Comparison of ENCODE assay signal across 13 cellular contexts in the genomic region with DNA sequence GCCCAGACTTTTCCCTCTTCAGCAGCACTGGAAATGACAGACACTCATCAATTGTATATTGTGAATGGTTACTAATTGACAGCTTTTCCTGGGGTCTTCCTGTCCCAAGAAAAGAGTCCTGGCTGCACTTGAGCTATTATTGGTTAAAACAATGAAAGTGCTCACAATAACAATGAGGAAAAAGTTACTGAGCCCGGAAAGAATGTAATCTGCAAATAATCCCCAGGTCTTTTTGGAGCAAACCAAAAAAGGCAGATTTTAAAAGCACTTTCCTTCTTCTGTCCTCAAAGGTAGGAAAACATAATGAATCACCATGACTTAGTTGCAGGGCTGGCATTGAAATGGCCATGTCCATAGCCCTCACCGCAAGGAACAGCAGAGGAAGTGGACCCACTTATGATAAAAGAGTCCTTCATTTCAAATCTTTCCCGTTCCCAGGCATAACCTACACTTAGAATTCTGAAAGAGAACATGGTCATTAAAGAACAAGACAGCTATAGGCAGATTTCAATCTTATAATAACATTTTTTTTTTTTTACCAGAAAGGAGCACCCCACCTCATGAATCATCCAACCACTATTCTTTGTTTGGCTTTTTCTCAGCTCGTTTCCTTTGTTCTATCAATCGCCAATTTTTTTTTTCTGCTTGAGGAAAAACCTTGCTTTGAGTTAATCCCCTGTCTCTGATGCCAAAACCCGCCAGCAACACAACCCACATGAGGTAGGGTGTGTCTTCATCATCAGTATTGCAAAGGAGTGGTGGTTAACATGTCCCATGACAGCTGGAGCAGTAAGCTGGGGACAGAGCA. TPM values are rescaled to one million over a fixed set of nuclear protein-coding genes. Genes with fewer than 3 reads are reported as not detected.
DNase-seq lines count a peak whose midpoint lies in the region; ATAC-seq and TF ChIP-seq lines count a peak whose summit lies in the region.
"Had no signal": no experiment of that assay in that cellular context is flagged by ENCODE, and none has a peak within 500 bp of the region (broad histone marks: within the 10 kb centered on the region; RNA-seq: fewer than 3 reads in every experiment).

No MANE protein-coding gene starts in this region.

- H3K9me3 ChIP-seq in H9 (ENCODE audit: control insufficient read depth, low read depth, low read length) (no peaks in the 10 kb centered on the region), Karpas-422 (ENCODE audit: low read length) (no peaks in the 10 kb centered on the region)
- H3K9me3 ChIP-seq: esophagus muscularis mucosa had no signal

- no peak overlapping the region for H4K91ac ChIP-seq in H9 (ENCODE audit: insufficient read length, low read depth, low read length)

- no CpG with 5 or more reads among the region's 6 CpGs for whole genome bisulfite sequencing in H9 (ENCODE audit: extremely low coverage, insufficient read length, low lambda C conversion rate)

- H3K27me3 Mint-ChIP-seq in H9 (ENCODE audit: low read depth) = no peaks in the 10 kb centered on the region
- no peaks in the 10 kb centered on the region for H3K27me3 Mint-ChIP-seq in activated naive CD8-positive, alpha-beta T cell treated with anti-CD3 and anti-CD28 coated beads, Interleukin-2, amount 50 U/mL, for 24 hours

- H4K20me1 ChIP-seq in H9 (ENCODE audit: control insufficient read depth, insufficient read depth, insufficient read length) = no peaks in the 10 kb centered on the region
- no peaks in the 10 kb centered on the region for H4K20me1 ChIP-seq in Karpas-422 (ENCODE audit: insufficient read depth, low read depth, low read length)

- no peak for DNase-seq in H9
- DNase-seq in activated naive CD8-positive, alpha-beta T cell treated with anti-CD3 and anti-CD28 coated beads, Interleukin-2, amount 50 U/mL, for 24 hours = peak; percentile 19
- DNase-seq in iris pigment epithelial cell (ENCODE audit: low read depth) = peak; percentile 55
- no peak for DNase-seq in 8988T
- no peak for DNase-seq in left colon
- DNase-seq in Karpas-422 = no peak
- DNase-seq: activated CD4-positive, CD25-positive, alpha-beta regulatory T cell; anterior cingulate cortex; RPMI8226 had no signal

- H3K27ac Mint-ChIP-seq in H9 = peak overlapping the region; percentile 25 to 54 (median 48)
- peak overlapping the region; percentile 70 for H3K27ac Mint-ChIP-seq in activated naive CD8-positive, alpha-beta T cell treated with anti-CD3 and anti-CD28 coated beads, Interleukin-2, amount 50 U/mL, for 24 hours

- no peak overlapping the region for H2BK5ac ChIP-seq in H9 (ENCODE audit: insufficient read length, low read length)

- H2AK5ac ChIP-seq in H9 (ENCODE audit: insufficient read length, low read length) = no peak overlapping the region

- peak; percentile 77 for ATAC-seq in activated naive CD8-positive, alpha-beta T cell treated with anti-CD3 and anti-CD28 coated beads, Interleukin-2, amount 50 U/mL, for 24 hours
- no peak for ATAC-seq in left colon
- no peak for ATAC-seq in HG03097 (IDR thresholded peaks at IDR 0.05; ENCODE audit: low FRiP score, unreplicated experiment)
- ATAC-seq: GM12878 had no signal

- no peaks in the 10 kb centered on the region for H3K9me2 ChIP-seq in Karpas-422 (replicated peaks; ENCODE audit: insufficient read depth, low read length)

- H3K23ac ChIP-seq in H9 (ENCODE audit: insufficient read length, low read depth, low read length) = no peak overlapping the region

- no peaks in the 10 kb centered on the region for H3K79me1 ChIP-seq in H9 (ENCODE audit: insufficient read depth, low read depth, low read length, poor library complexity, severe bottlenecking)

- H3K9ac ChIP-seq in H9 (ENCODE audit: extremely low read depth, insufficient read length, low read length) (no peak overlapping the region), Karpas-422 (ENCODE audit: low read length) (no peak overlapping the region)

- no peak overlapping the region for H3K4me2 ChIP-seq in H9 (ENCODE audit: insufficient read depth, insufficient read length, low read length)
- no peak overlapping the region for H3K4me2 ChIP-seq in Karpas-422 (ENCODE audit: low read depth, low read length, poor library complexity, severe bottlenecking)

- TF ChIP-seq CTCF in H9 (conservative IDR thresholded peaks at IDR 0.05) = no peak

- no peak overlapping the region for H3T11ph ChIP-seq in H9 (ENCODE audit: low read length)

- H3K4ac ChIP-seq in H9 (ENCODE audit: low read depth, low read length) = no peak overlapping the region

- no peaks in the 10 kb centered on the region for H3K27me3 ChIP-seq in ACC112 (ENCODE audit: insufficient read depth, low read length)
- no peaks in the 10 kb centered on the region for H3K27me3 ChIP-seq in H9 (ENCODE audit: insufficient read depth, low read length)
- H3K27me3 ChIP-seq in Karpas-422 (ENCODE audit: low read length) = no peaks in the 10 kb centered on the region
- H3K27me3 ChIP-seq: esophagus muscularis mucosa had no signal

- peak overlapping the region; percentile 55 for H3K4me3 ChIP-seq in ACC112 (ENCODE audit: low read depth, low read length)
- H3K4me3 ChIP-seq in Karpas-422 (ENCODE audit: low read length) = no peak overlapping the region
- H3K4me3 ChIP-seq: esophagus muscularis mucosa, GM12878 had no signal

- no peak overlapping the region for H2BK12ac ChIP-seq in H9 (ENCODE audit: insufficient read length, low read depth, low read length)

- no peaks in the 10 kb centered on the region for H3K36me3 ChIP-seq in ACC112 (ENCODE audit: insufficient read depth, low read length)
- H3K36me3 ChIP-seq in Karpas-422 (ENCODE audit: insufficient read depth, low read length) = no peaks in the 10 kb centered on the region
- H3K36me3 ChIP-seq: esophagus muscularis mucosa had no signal

- no peak overlapping the region for H4K8ac ChIP-seq in H9 (replicated peaks; ENCODE audit: insufficient read length, low read depth, low read length)

- no peak overlapping the region for H2BK120ac ChIP-seq in H9 (ENCODE audit: low read depth, low read length, poor library complexity, severe bottlenecking)

- H3K4me3 Mint-ChIP-seq in H9 = no peak overlapping the region; a peak in 1 of 5 replicates
- H3K4me3 Mint-ChIP-seq in activated naive CD8-positive, alpha-beta T cell treated with anti-CD3 and anti-CD28 coated beads, Interleukin-2, amount 50 U/mL, for 24 hours = no peak overlapping the region

- no peak overlapping the region for H4K5ac ChIP-seq in H9 (ENCODE audit: insufficient read length, low read depth, low read length)

- no peaks in the 10 kb centered on the region for H3K36me3 Mint-ChIP-seq in H9 (ENCODE audit: insufficient read depth in 1 of 3, low read depth in 3 of 3)
- H3K36me3 Mint-ChIP-seq in activated naive CD8-positive, alpha-beta T cell treated with anti-CD3 and anti-CD28 coated beads, Interleukin-2, amount 50 U/mL, for 24 hours (ENCODE audit: low read depth) = no peaks in the 10 kb centered on the region

- H3K18ac ChIP-seq in H9 (ENCODE audit: insufficient read length, low read depth, low read length) = no peak overlapping the region

- no peaks in the 10 kb centered on the region for H3K23me2 ChIP-seq in H9 (ENCODE audit: insufficient read length, low read depth, low read length, poor library complexity, severe bottlenecking)

- H2AFZ ChIP-seq in ACC112 (ENCODE audit: low read length, unreplicated experiment) (peak overlapping the region; percentile 67), H9 (ENCODE audit: low read length) (no peak overlapping the region), Karpas-422 (ENCODE audit: low read length) (no peak overlapping the region)

- H3K79me2 ChIP-seq in ACC112 (ENCODE audit: control insufficient read depth, insufficient read depth, low read length, unreplicated experiment) (no peaks in the 10 kb centered on the region), H9 (ENCODE audit: insufficient read depth, low read length) (no peaks in the 10 kb centered on the region), Karpas-422 (ENCODE audit: low read length) (no peaks in the 10 kb centered on the region)

- H2BK15ac ChIP-seq in H9 (ENCODE audit: low read depth, low read length) = no peak overlapping the region

- peaks cover 15% of the 10 kb centered on the region in 2 experiments for H3K4me1 Mint-ChIP-seq in H9
- H3K4me1 Mint-ChIP-seq in activated naive CD8-positive, alpha-beta T cell treated with anti-CD3 and anti-CD28 coated beads, Interleukin-2, amount 50 U/mL, for 24 hours = peaks cover 15% of the 10 kb centered on the region

- H3K4me1 ChIP-seq in ACC112 (ENCODE audit: control insufficient read depth, insufficient read depth, low read length, unreplicated experiment) (peaks cover 11% of the 10 kb centered on the region), H9 (ENCODE audit: insufficient read depth, low read length) (peaks cover 2% of the 10 kb centered on the region; the same call in 1 of the 2 replicates), Karpas-422 (ENCODE audit: low read length) (no peaks in the 10 kb centered on the region)
- H3K4me1 ChIP-seq: esophagus muscularis mucosa had no signal

- H3K56ac ChIP-seq in H9 (ENCODE audit: insufficient read length, low read depth, low read length) = no peak overlapping the region

- no peak overlapping the region for H3K14ac ChIP-seq in H9 (ENCODE audit: insufficient read depth, low read length)

- H3K9me3 Mint-ChIP-seq in H9 = no peaks in the 10 kb centered on the region; a peak in 1 of 5 replicates
- no peaks in the 10 kb centered on the region for H3K9me3 Mint-ChIP-seq in activated naive CD8-positive, alpha-beta T cell treated with anti-CD3 and anti-CD28 coated beads, Interleukin-2, amount 50 U/mL, for 24 hours

- intact Hi-C loops in left colon (cut with DNase I, micrococcal nuclease) = no loop called here

- peak overlapping the region; percentile 69 for H3K27ac ChIP-seq in ACC112 (ENCODE audit: low read depth, low read length)
- H3K27ac ChIP-seq in H9 (ENCODE audit: insufficient read length, low read depth, low read length) = no peak overlapping the region
- H3K27ac ChIP-seq in Karpas-422 (ENCODE audit: low read length) = no peak overlapping the region

- H2BK20ac ChIP-seq in H9 (ENCODE audit: low read depth, low read length, poor library complexity, severe bottlenecking) = no peak overlapping the region

RNA-seq across cellular contexts. Expression of gene ATP1B3, which starts 35.5 kb away (rescaled TPM):
- total RNA-seq in H9 (2021) (223 and 250 TPM in 2 replicates), left colon (100 to 1,000 TPM; 397 to 503 TPM)
- total RNA-seq in Karpas-422 (2014; rRNA removed; shearing (Covaris generic); ENCODE audit: low replicate concordance) = 54.6 and 68.7 TPM in 2 replicates

Comparison
In these comparisons a context has a peak if more than half of its experiments do, and no peak if none do; other contexts are left out.
1. DNase-seq: peak in activated naive CD8-positive, alpha-beta T cell treated with anti-CD3 and anti-CD28 coated beads, Interleukin-2, amount 50 U/mL, for 24 hours (single experiment) and iris pigment epithelial cell (single experiment); none in H9 (single experiment), 8988T (single experiment), left colon (0 of 2) and Karpas-422 (single experiment).